Comparison of ENCODE assay signal across 8 cellular contexts in genomic region chr11:8689726-8690255, GRCh38. TPM values are rescaled to one million over a fixed set of nuclear protein-coding genes. Genes with fewer than 3 reads are reported as not detected.
A peak's percentile ranks its signal among the peaks of the same experiment; 100 is the strongest.
DNase-seq lines count a peak whose midpoint lies in the region; ATAC-seq, FAIRE-seq and TF ChIP-seq lines count a peak whose summit lies in the region.

No MANE protein-coding gene starts in this region.

- H3K27me3 ChIP-seq in Caco-2 (replicated peaks; ENCODE audit: control insufficient read depth, insufficient read depth, low read length) (no peaks in the 10 kb centered on the region), HUES64 (ENCODE audit: insufficient read depth, low read length) (no peaks in the 10 kb centered on the region), astrocyte (ENCODE audit: insufficient read depth, low read length) (no peaks in the 10 kb centered on the region)
- no peaks in the 10 kb centered on the region for H3K27me3 ChIP-seq in naive thymus-derived CD4-positive, alpha-beta T cell (ENCODE audit: control insufficient read depth in 2 of 2, insufficient read depth in 2 of 2, low read length in 2 of 2)

- H3K4me3 ChIP-seq in Caco-2 (ENCODE audit: low read depth, low read length) (peak overlapping the region; percentile 54), HUES64 (ENCODE audit: low read length) (peak overlapping the region; percentile 74), astrocyte (ENCODE audit: insufficient read depth, low read depth, low read length) (peak overlapping the region; percentile 57)
- H3K4me3 ChIP-seq in naive thymus-derived CD4-positive, alpha-beta T cell (ENCODE audit: low read length), result peak overlapping the region; percentile 80

- no peak for TF ChIP-seq CTCF in Caco-2 (IDR thresholded peaks at IDR 0.05; ENCODE audit: insufficient read depth in 1 of 2, low read depth in 1 of 2, low read length in 1 of 2, severe bottlenecking in 1 of 2, unreplicated experiment in 1 of 2)
- no peak for TF ChIP-seq CTCF in astrocyte (IDR thresholded peaks at IDR 0.05; ENCODE audit: insufficient read depth, low read depth, low read length)

- H2AFZ ChIP-seq in astrocyte (ENCODE audit: low read depth, low read length), result no peak overlapping the region

- peak overlapping the region; percentile 67 for H3K4me3 Mint-ChIP-seq in Caco-2 (ENCODE audit: unreplicated experiment)
- H3K4me3 Mint-ChIP-seq in astrocyte (ENCODE audit: unreplicated experiment), result peak overlapping the region; percentile 82
- H3K4me3 Mint-ChIP-seq in naive thymus-derived CD4-positive, alpha-beta T cell, result peak overlapping the region; percentile 89 to 99 (median 96)

- H3K36me3 ChIP-seq in Caco-2 (ENCODE audit: control insufficient read depth, insufficient read depth, low read length) (peaks cover 14% of the 10 kb centered on the region), HUES64 (ENCODE audit: insufficient read depth, low read length) (peaks cover 66% of the 10 kb centered on the region), astrocyte (ENCODE audit: insufficient read depth, low read length) (peaks cover 49% of the 10 kb centered on the region)
- peaks cover 4 to 17% (median 14%) of the 10 kb centered on the region in 3 experiments for H3K36me3 ChIP-seq in naive thymus-derived CD4-positive, alpha-beta T cell (ENCODE audit: control insufficient read depth in 2 of 3, insufficient read depth in 3 of 3, low read length in 3 of 3)

- peaks cover 34% of the 10 kb centered on the region for H3K4me1 Mint-ChIP-seq in Caco-2 (ENCODE audit: low read depth, unreplicated experiment)
- H3K4me1 Mint-ChIP-seq in astrocyte (ENCODE audit: low read depth, unreplicated experiment), result peaks cover 32% of the 10 kb centered on the region
- H3K4me1 Mint-ChIP-seq in naive thymus-derived CD4-positive, alpha-beta T cell, result peaks cover 13 to 55% (median 35%) of the 10 kb centered on the region in 7 donors

- peaks cover 98% of the 10 kb centered on the region for H3K36me3 Mint-ChIP-seq in Caco-2 (ENCODE audit: insufficient read depth, unreplicated experiment)
- H3K36me3 Mint-ChIP-seq in astrocyte (ENCODE audit: low read depth, unreplicated experiment), result peaks cover 37% of the 10 kb centered on the region
- peaks cover 0 to 31% (median 14%) of the 10 kb centered on the region in 5 donors for H3K36me3 Mint-ChIP-seq in naive thymus-derived CD4-positive, alpha-beta T cell

- no peak for DNase-seq in Caco-2
- peak; percentile 45 for DNase-seq in astrocyte (ENCODE audit: low read depth)
- DNase-seq in naive thymus-derived CD4-positive, alpha-beta T cell, result no peak
- DNase-seq in RPMI8226, result no peak
- DNase-seq in NCI-H510A (lab: John Stamatoyannopoulos, UW), result no peak

- POLR2A ChIA-PET in Caco-2 (lab: Charles Lee), result interaction anchor here (0.6 to 1.3 kb wide), 2 partner anchors 78 to 270 kb away, joined by 3 to 8 read pairs; no protein-coding TSS in a partner anchor
- POLR2A ChIA-PET in naive thymus-derived CD4-positive, alpha-beta T cell (lab: Charles Lee), result interaction anchor here (0.6 kb wide), 3 partner anchors 1069 to 1533 kb away, joined by 3 to 6 read pairs (median 4); no protein-coding TSS in a partner anchor

- BruUV-seq in Caco-2 (replicated peaks; lab: Mats Ljungman, UMichigan), result no TSS peak

- H3K4me2 ChIP-seq in astrocyte (ENCODE audit: low read length), result peak overlapping the region; percentile 85

- H3K4me1 ChIP-seq in Caco-2 (peaks cover 26% of the 10 kb centered on the region), HUES64 (ENCODE audit: insufficient read depth, low read length) (peaks cover 22% of the 10 kb centered on the region), astrocyte (ENCODE audit: insufficient read depth, low read length) (peaks cover 43% of the 10 kb centered on the region)
- peaks cover 4 to 10% of the 10 kb centered on the region in 2 donors for H3K4me1 ChIP-seq in naive thymus-derived CD4-positive, alpha-beta T cell (ENCODE audit: control insufficient read depth in 2 of 2, insufficient read depth in 2 of 2, low read length in 2 of 2)

- peak overlapping the region; percentile 87 for H3K9ac ChIP-seq in HUES64 (ENCODE audit: low read depth, low read length)
- H3K9ac ChIP-seq in astrocyte (ENCODE audit: low read length), result peak overlapping the region; percentile 68

- H3K9me3 Mint-ChIP-seq in Caco-2 (ENCODE audit: unreplicated experiment), result no peaks in the 10 kb centered on the region
- no peaks in the 10 kb centered on the region for H3K9me3 Mint-ChIP-seq in astrocyte (ENCODE audit: unreplicated experiment)
- no peaks in the 10 kb centered on the region for H3K9me3 Mint-ChIP-seq in naive thymus-derived CD4-positive, alpha-beta T cell

- H3K27me3 Mint-ChIP-seq in Caco-2 (ENCODE audit: insufficient read depth, unreplicated experiment), result no peaks in the 10 kb centered on the region
- H3K27me3 Mint-ChIP-seq in astrocyte (ENCODE audit: low read depth, unreplicated experiment), result no peaks in the 10 kb centered on the region
- H3K27me3 Mint-ChIP-seq in naive thymus-derived CD4-positive, alpha-beta T cell, result no peaks in the 10 kb centered on the region

- WGBS in HUES64, result 95% methylated on average over 8 of the region's 8 CpGs

- H3K79me2 ChIP-seq in astrocyte (ENCODE audit: insufficient read depth, low read length), result peaks cover 24% of the 10 kb centered on the region

- H3K9me3 ChIP-seq in Caco-2 (no peaks in the 10 kb centered on the region), HUES64 (ENCODE audit: insufficient read depth, low read depth, low read length) (no peaks in the 10 kb centered on the region), astrocyte (ENCODE audit: insufficient read depth, low read depth, low read length) (no peaks in the 10 kb centered on the region)
- no peaks in the 10 kb centered on the region for H3K9me3 ChIP-seq in naive thymus-derived CD4-positive, alpha-beta T cell (ENCODE audit: control insufficient read depth in 2 of 3, low read length in 3 of 3)

- intact Hi-C loops in Caco-2 (cut with micrococcal nuclease; ENCODE audit: unreplicated experiment), result loop anchor here (1.0 to 5.0 kb wide), 5 partner anchors 105 to 269 kb away; partner anchors contain the start of gene AKIP1
- intact Hi-C loops in naive thymus-derived CD4-positive, alpha-beta T cell (cut with micrococcal nuclease), result loop anchor here (1.0 to 10.0 kb wide), 10 partner anchors 7 to 1768 kb away; partner anchors contain the start of genes AMPD3 (in 2 of the 2), RPL27A (in 2 of the 2), TRIM66 (in 2 of the 2) and ADM (in 1 of the 2)

- H3K27ac Mint-ChIP-seq in Caco-2 (ENCODE audit: unreplicated experiment) (peak overlapping the region; percentile 7), astrocyte (ENCODE audit: unreplicated experiment) (peak overlapping the region; percentile 55)
- peak overlapping the region; percentile 90 to 99 (median 96) for H3K27ac Mint-ChIP-seq in naive thymus-derived CD4-positive, alpha-beta T cell

- CTCF ChIA-PET in Caco-2 (lab: Charles Lee), result interaction anchor here (0.7 kb wide), 1 partner anchor 144 kb away, joined by 3 read pairs; no protein-coding TSS in a partner anchor
- CTCF ChIA-PET in naive thymus-derived CD4-positive, alpha-beta T cell (lab: Charles Lee), result interaction anchor here (0.6 kb wide), 1 partner anchor 11 kb away, joined by 3 read pairs; no protein-coding TSS in a partner anchor

- H3K27ac ChIP-seq in HUES64 (ENCODE audit: low read depth, low read length) (peak overlapping the region; percentile 86), astrocyte (ENCODE audit: low read depth, low read length) (no peak overlapping the region)
- H3K27ac ChIP-seq in naive thymus-derived CD4-positive, alpha-beta T cell (ENCODE audit: low read depth, low read length), result peak overlapping the region; percentile 85

- no peak for ATAC-seq in naive thymus-derived CD4-positive, alpha-beta T cell
- ATAC-seq in GM19035 (IDR thresholded peaks at IDR 0.05; ENCODE audit: unreplicated experiment), result no peak
- no peak for ATAC-seq in HG02610 (IDR thresholded peaks at IDR 0.05; ENCODE audit: unreplicated experiment)

- peaks cover 31% of the 10 kb centered on the region for H4K20me1 ChIP-seq in astrocyte (ENCODE audit: insufficient read depth, low read length)

- no peak for FAIRE-seq in astrocyte (lab: Jason Lieb, UNC)

RNA-seq across cellular contexts. Expression of gene RPL27A, which starts 7.2 kb away (rescaled TPM):
- total RNA-seq in Caco-2 (2022), result 1,008 and 1,047 TPM in 2 replicates
- polyA plus RNA-seq in HUES64 (2013, experiment 1 of 2), result 2,634 TPM
- polyA plus RNA-seq in HUES64 (2013, experiment 2 of 2), result 2,792 TPM
- 573 and 682 TPM in 2 replicates for total RNA-seq in astrocyte
- total RNA-seq in naive thymus-derived CD4-positive, alpha-beta T cell, result 1,000 to 10,000 TPM in 4 of 5 experiments, 100 to 1,000 TPM in 1; 758 to 2,116 (median 1,670) TPM
- polyA plus RNA-seq in naive thymus-derived CD4-positive, alpha-beta T cell, result 1,000 to 10,000 TPM; 4,766 to 4,835 TPM

RNA-seq across cellular contexts. Expression of gene TRIM66, which starts 7.3 kb away (rescaled TPM):
- 18.4 and 21.1 TPM in 2 replicates for total RNA-seq in Caco-2 (2022)
- polyA plus RNA-seq in HUES64 (2013, experiment 1 of 2), result 2.0 TPM
- polyA plus RNA-seq in HUES64 (2013, experiment 2 of 2), result 3.4 TPM
- 7.3 and 8.8 TPM in 2 replicates for total RNA-seq in astrocyte
- total RNA-seq in naive thymus-derived CD4-positive, alpha-beta T cell, result 10 to 100 TPM; 16.0 to 37.6 (median 24.2) TPM
- polyA plus RNA-seq in naive thymus-derived CD4-positive, alpha-beta T cell, result under 1 TPM; 0.32 to 0.85 TPM

Comparison
In these comparisons a context has a peak if more than half of its experiments do, and no peak if none do; other contexts are left out.
1. H3K27ac Mint-ChIP-seq: peak in every context shown above with its lines; median percentile 96 in naive thymus-derived CD4-positive, alpha-beta T cell; 55 in astrocyte; 7 in Caco-2.